Comparison of ENCODE assay signal across 9 cellular contexts in genomic region chr6:111985202-111985731, GRCh38.
DNase-seq lines count a peak whose midpoint lies in the region; ATAC-seq, FAIRE-seq and TF ChIP-seq lines count a peak whose summit lies in the region.
"Had no signal": no experiment of that assay in that cellular context is flagged by ENCODE, and none has a peak within 500 bp of the region (broad histone marks: within the 10 kb centered on the region; RNA-seq: fewer than 3 reads in every experiment).

No MANE protein-coding gene starts in this region.

- no peaks in the 10 kb centered on the region for H3K9me2 ChIP-seq in PC-9 (ENCODE audit: insufficient read depth)

- H3K27ac ChIP-seq in PC-9 (peak overlapping the region; percentile 85), pancreas (peak overlapping the region in 2 of 4 donors; percentile 46 to 60)
- H3K27ac ChIP-seq: KMS-11 had no signal

- POLR2A ChIA-PET in PC-9 (lab: Charles Lee; ENCODE audit: unreplicated experiment), result interaction anchor here (0.5 to 0.6 kb wide), 3 partner anchors 314 to 697 kb away, joined by 3 to 11 read pairs (median 4); partner anchors contain the start of gene REV3L

- H3F3A ChIP-seq in PC-9 (ENCODE audit: insufficient read depth, low read depth), result peaks cover 36% of the 10 kb centered on the region

- intact Hi-C loops in PC-9 (cut with micrococcal nuclease; ENCODE audit: unreplicated experiment), result no loop called here
- intact Hi-C loops in pancreas (cut with DNase I), result no loop called here

- BruUV-seq in PC-9 (replicated peaks; lab: Mats Ljungman, UMichigan), result no TSS peak

- H3K79me2 ChIP-seq in PC-9 (ENCODE audit: low read depth), result no peaks in the 10 kb centered on the region

- no peaks in the 10 kb centered on the region for H4K20me1 ChIP-seq in PC-9 (ENCODE audit: insufficient read depth)

- DNase-seq in H4 (ENCODE audit: low spot score) (peak; percentile 18), PC-9 (peak; percentile 65 to 100), dedifferentiated amniotic fluid mesenchymal stem cell (ENCODE audit: extremely low spot score) (peak; percentile 61), pancreas (peak in 3 of 6 donors; percentile 7 to 23 (median 23)), C1 segment of cervical spinal cord (lab: John Stamatoyannopoulos, UW) (no peak)

- no peaks in the 10 kb centered on the region for H3K27me3 ChIP-seq in PC-9 (ENCODE audit: insufficient read depth, low read depth)
- no peaks in the 10 kb centered on the region for H3K27me3 ChIP-seq in pancreas

- H3K4me3 ChIP-seq in PC-9 (peak overlapping the region; percentile 24; the same call in 1 of the 2 replicates), pancreas (no peak overlapping the region)

- peaks cover 52% of the 10 kb centered on the region for H3K4me1 ChIP-seq in PC-9 (replicated peaks; ENCODE audit: insufficient read depth)
- H3K4me1 ChIP-seq in pancreas, result no peaks in the 10 kb centered on the region

- H2AFZ ChIP-seq in PC-9, result peak overlapping the region; percentile 76

- H3K9me3 ChIP-seq in PC-9 (ENCODE audit: insufficient read depth, low read depth), result peaks cover 9% of the 10 kb centered on the region; the same call in 1 of the 2 replicates
- no peaks in the 10 kb centered on the region for H3K9me3 ChIP-seq in pancreas

- TF ChIP-seq CTCF in PC-9 (conservative IDR thresholded peaks at IDR 0.05) (no peak), pancreas (IDR thresholded peaks at IDR 0.05) (no peak)

- no peaks in the 10 kb centered on the region for H3K36me3 ChIP-seq in PC-9 (ENCODE audit: low read depth)
- no peaks in the 10 kb centered on the region for H3K36me3 ChIP-seq in pancreas

- WGBS in pancreas, 2 donors, result 79 to 82% methylated on average over 4 of the region's 4 CpGs

- CTCF ChIA-PET in PC-9 (lab: Charles Lee), result interaction anchor here (1.3 kb wide), 1 partner anchor 59 kb away, joined by 3 read pairs; no protein-coding TSS in a partner anchor

- no peak for FAIRE-seq in pancreas (lab: Jason Lieb, UNC)

- H3K4me2 ChIP-seq in PC-9, result peak overlapping the region; percentile 61
- H3K4me2 ChIP-seq: KMS-11 had no signal

- peak; percentile 66 to 87 (median 86) for ATAC-seq in pancreas
- ATAC-seq in HG03025 (IDR thresholded peaks at IDR 0.05; ENCODE audit: low FRiP score, unreplicated experiment), result no peak
- ATAC-seq in GM21529 (IDR thresholded peaks at IDR 0.05; ENCODE audit: unreplicated experiment), result no peak
- no peak for ATAC-seq in GM21717 (IDR thresholded peaks at IDR 0.05; ENCODE audit: unreplicated experiment)

Comparison
In these comparisons a context has a peak if more than half of its experiments do, and no peak if none do; other contexts are left out.
1. DNase-seq: peak in H4 (single experiment), PC-9 (2 of 2) and dedifferentiated amniotic fluid mesenchymal stem cell (single experiment); none in C1 segment of cervical spinal cord (0 of 14).
2. ATAC-seq: peak in pancreas (4 of 4); none in HG03025 (single experiment), GM21529 (single experiment) and GM21717 (single experiment).